ENCODE assay signal across 7 cellular contexts in genomic region chr9:133558191-133559126, GRCh38. TPM values are rescaled to one million over a fixed set of nuclear protein-coding genes. Genes with fewer than 3 reads are reported as not detected.
DNase-seq lines count a peak whose midpoint lies in the region; ATAC-seq and TF ChIP-seq lines count a peak whose summit lies in the region.

No MANE protein-coding gene starts in this region.

- H3K4me3 Mint-ChIP-seq in activated naive CD4-positive, alpha-beta T cell treated with anti-CD3 and anti-CD28 coated beads, Interleukin-2, amount 50 U/mL, for 24 hours, result no peak overlapping the region

- peak; percentile 56 for ATAC-seq in GM18868 (IDR thresholded peaks at IDR 0.05; ENCODE audit: unreplicated experiment)
- ATAC-seq in left ventricle myocardium superior, result peak; percentile 56
- no peak for ATAC-seq in GM19328 (IDR thresholded peaks at IDR 0.05; ENCODE audit: unreplicated experiment)
- no peak for ATAC-seq in HG03439 (IDR thresholded peaks at IDR 0.05; ENCODE audit: unreplicated experiment)

- no peaks in the 10 kb centered on the region for H3K27me3 ChIP-seq in HL-60 (ENCODE audit: insufficient read depth, poor library complexity, severe bottlenecking)

- intact Hi-C loops in left ventricle myocardium superior (cut with micrococcal nuclease), result no loop called here

- H3K27ac ChIP-seq in HL-60 (replicated peaks), result no peak overlapping the region

- DNase-seq in HL-60 (ENCODE audit: low read depth in 1 of 2, low spot score in 1 of 2), result peak; percentile 33 to 50
- DNase-seq in left ventricle myocardium superior, result no peak
- DNase-seq in smooth muscle cell of the brain vasculature (ENCODE audit: low read depth, low spot score), result peak; percentile 56

- H3K4me1 Mint-ChIP-seq in activated naive CD4-positive, alpha-beta T cell treated with anti-CD3 and anti-CD28 coated beads, Interleukin-2, amount 50 U/mL, for 24 hours, result peaks cover 21% of the 10 kb centered on the region

- no peaks in the 10 kb centered on the region for H3K27me3 Mint-ChIP-seq in activated naive CD4-positive, alpha-beta T cell treated with anti-CD3 and anti-CD28 coated beads, Interleukin-2, amount 50 U/mL, for 24 hours

- H3K9me3 Mint-ChIP-seq in activated naive CD4-positive, alpha-beta T cell treated with anti-CD3 and anti-CD28 coated beads, Interleukin-2, amount 50 U/mL, for 24 hours, result no peaks in the 10 kb centered on the region

- no peak for TF ChIP-seq CTCF in HL-60 (IDR thresholded peaks at IDR 0.05; ENCODE audit: insufficient read depth, low read length)

- H3K27ac Mint-ChIP-seq in activated naive CD4-positive, alpha-beta T cell treated with anti-CD3 and anti-CD28 coated beads, Interleukin-2, amount 50 U/mL, for 24 hours, result peak overlapping the region; percentile 81

- no peak overlapping the region for H3K4me3 ChIP-seq in HL-60 (replicated peaks; ENCODE audit: insufficient read depth, low read length)

- no peaks in the 10 kb centered on the region for H3K36me3 Mint-ChIP-seq in activated naive CD4-positive, alpha-beta T cell treated with anti-CD3 and anti-CD28 coated beads, Interleukin-2, amount 50 U/mL, for 24 hours

RNA-seq across cellular contexts. Expression of gene ADAMTSL2, which starts 24.0 kb away (rescaled TPM):
- total RNA-seq in left ventricle myocardium superior, result 5.1 TPM

RNA-seq across cellular contexts. Expression of gene MYMK, which starts 33.7 kb away (rescaled TPM):
- not detected for total RNA-seq in left ventricle myocardium superior

RNA-seq across cellular contexts. Expression of gene FAM163B, which starts 50.7 kb away (rescaled TPM):
- not detected for total RNA-seq in left ventricle myocardium superior

Comparison
In these comparisons a context has a peak if more than half of its experiments do, and no peak if none do; other contexts are left out.
1. ATAC-seq: peak in GM18868 (single experiment) and left ventricle myocardium superior (single experiment); none in GM19328 (single experiment) and HG03439 (single experiment).